In genomic region chr6:159014406-159014805, GRCh38 we compare ENCODE assay signal across 1 cellular context.
TF ChIP-seq lines count a peak whose summit lies in the region.

No MANE protein-coding gene starts in this region.

TF ChIP-seq in K562, 482 proteins besides CTCF, POLR2A, EP300 and RAD21 (continued from another document):
- TF ChIP-seq PHTF2 (CRISPR knock-in tag; IDR thresholded peaks at IDR 0.05) (no peak), ARID1B (IDR thresholded peaks at IDR 0.05) (peak; percentile 25; the same call in 1 of the 2 replicates), TEAD1 (CRISPR knock-in tag; IDR thresholded peaks at IDR 0.05) (no peak), SIN3A (IDR thresholded peaks at IDR 0.05; ENCODE audit: borderline replicate concordance in 2 of 2, control insufficient read depth in 1 of 2, low read depth in 2 of 2, low read length in 2 of 2) (no peak), BMI1 (IDR thresholded peaks at IDR 0.05; ENCODE audit: low read length) (no peak), NFIC (IDR thresholded peaks at IDR 0.05) (no peak), ZFP1 (CRISPR knock-in tag; IDR thresholded peaks at IDR 0.05) (no peak), BCLAF1 (IDR thresholded peaks at IDR 0.05; ENCODE audit: borderline replicate concordance in 1 of 2, control insufficient read depth in 1 of 2, low read depth in 2 of 2, low read length in 1 of 2) (no peak), NFE2L1 (tag; IDR thresholded peaks at IDR 0.05; ENCODE audit: borderline replicate concordance, low read depth) (no peak), CEBPB (tag; IDR thresholded peaks at IDR 0.05) (no peak), SMAD4 (CRISPR knock-in tag; conservative IDR thresholded peaks at IDR 0.05) (0 out of 2 replicates have a peak, but pooled peaks have one; percentile 55)
